In genomic region chr7:37352974-37353948, GRCh38 we compare ENCODE assay signal across 8 cellular contexts.
DNase-seq lines count a peak whose midpoint lies in the region; ATAC-seq, FAIRE-seq and TF ChIP-seq lines count a peak whose summit lies in the region.

No MANE protein-coding gene starts in this region.

- BruUV-seq in Calu3 (replicated peaks; lab: Mats Ljungman, UMichigan), result no TSS peak

- H3K27me3 ChIP-seq in astrocyte (ENCODE audit: insufficient read depth, low read length) (no peaks in the 10 kb centered on the region), aorta (ENCODE audit: control insufficient read depth in 1 of 2, insufficient read depth in 2 of 2, low read length in 1 of 2) (no peaks in the 10 kb centered on the region)

- intact Hi-C loops in Calu3 (cut with micrococcal nuclease; ENCODE audit: unreplicated experiment), result loop anchor here (1.0 to 2.0 kb wide), 3 partner anchors 68 to 144 kb away; no protein-coding TSS in a partner anchor
- intact Hi-C loops in aorta (cut with DNase I), result loop anchor here in 1 of 2 donors (5.0 kb wide), 1 partner anchor 824 kb away; the partner anchor contains the start of gene STARD3NL

- WGBS in aorta, 2 donors, result 90 to 91% methylated on average over 32 of the region's 32 CpGs

- H3K27ac ChIP-seq in astrocyte (ENCODE audit: low read depth, low read length) (no peak overlapping the region), aorta (ENCODE audit: low read depth in 1 of 2, low read length in 2 of 2) (peak overlapping the region; percentile 32 to 79)

- H2AFZ ChIP-seq in astrocyte (ENCODE audit: low read depth, low read length), result no peak overlapping the region

- H3K4me3 Mint-ChIP-seq in Calu3 (ENCODE audit: low read depth, unreplicated experiment), result no peak overlapping the region
- no peak overlapping the region for H3K4me3 Mint-ChIP-seq in astrocyte (ENCODE audit: unreplicated experiment)
- no peak overlapping the region for H3K4me3 Mint-ChIP-seq in nephron

- no peaks in the 10 kb centered on the region for H3K79me2 ChIP-seq in astrocyte (ENCODE audit: insufficient read depth, low read length)

- H3K9me3 ChIP-seq in astrocyte (ENCODE audit: insufficient read depth, low read depth, low read length) (no peaks in the 10 kb centered on the region), aorta (ENCODE audit: control insufficient read depth, low read length) (no peaks in the 10 kb centered on the region)

- no peak overlapping the region for H3K4me2 ChIP-seq in astrocyte (ENCODE audit: low read length)

- H3K36me3 ChIP-seq in astrocyte (ENCODE audit: insufficient read depth, low read length), result no peaks in the 10 kb centered on the region
- peaks cover 0 to 1% of the 10 kb centered on the region in 2 donors for H3K36me3 ChIP-seq in aorta (ENCODE audit: control insufficient read depth in 1 of 2, insufficient read depth in 2 of 2, low read length in 1 of 2)

- no peak overlapping the region for H3K9ac ChIP-seq in astrocyte (ENCODE audit: low read length)

- FAIRE-seq in astrocyte (lab: Jason Lieb, UNC), result no peak

- peak; percentile 69 for ATAC-seq in GM19395 (IDR thresholded peaks at IDR 0.05; ENCODE audit: unreplicated experiment)
- ATAC-seq in HG03432 (IDR thresholded peaks at IDR 0.05; ENCODE audit: unreplicated experiment), result peak; percentile 62
- no peak for ATAC-seq in aorta (ENCODE audit: low FRiP score)

- H3K4me1 ChIP-seq in astrocyte (ENCODE audit: insufficient read depth, low read length), result no peaks in the 10 kb centered on the region
- peaks cover 0 to 4% of the 10 kb centered on the region in 2 donors for H3K4me1 ChIP-seq in aorta (ENCODE audit: control insufficient read depth in 1 of 2, insufficient read depth in 2 of 2, low read length in 2 of 2)

- H3K4me1 Mint-ChIP-seq in Calu3 (ENCODE audit: low read depth, unreplicated experiment) (no peaks in the 10 kb centered on the region), astrocyte (ENCODE audit: low read depth, unreplicated experiment) (peaks cover 32% of the 10 kb centered on the region), nephron (peaks cover 64% of the 10 kb centered on the region)

- no peaks in the 10 kb centered on the region for H4K20me1 ChIP-seq in astrocyte (ENCODE audit: insufficient read depth, low read length)

- H3K36me3 Mint-ChIP-seq in Calu3 (ENCODE audit: insufficient read depth, unreplicated experiment) (no peaks in the 10 kb centered on the region), astrocyte (ENCODE audit: low read depth, unreplicated experiment) (peaks cover 4% of the 10 kb centered on the region), nephron (ENCODE audit: low read depth) (no peaks in the 10 kb centered on the region)

- H3K27ac Mint-ChIP-seq in Calu3 (ENCODE audit: unreplicated experiment), result no peak overlapping the region
- peak overlapping the region; percentile 69 for H3K27ac Mint-ChIP-seq in astrocyte (ENCODE audit: unreplicated experiment)
- H3K27ac Mint-ChIP-seq in nephron, result peak overlapping the region in 2 of 3 experiments; percentile 40 to 80

- CTCF ChIA-PET in Calu3 (lab: Charles Lee), result interaction anchor here (0.9 to 1.4 kb wide), 6 partner anchors 67 to 144 kb away, joined by 3 to 6 read pairs (median 4); no protein-coding TSS in a partner anchor

- H3K9me3 Mint-ChIP-seq in Calu3 (ENCODE audit: low read depth, unreplicated experiment) (peaks cover 8% of the 10 kb centered on the region), astrocyte (ENCODE audit: unreplicated experiment) (peaks cover 3% of the 10 kb centered on the region), nephron (no peaks in the 10 kb centered on the region)

- H3K4me3 ChIP-seq in astrocyte (ENCODE audit: insufficient read depth, low read depth, low read length) (no peak overlapping the region), aorta (ENCODE audit: low read length in 2 of 2) (no peak overlapping the region)

- H3K27me3 Mint-ChIP-seq in Calu3 (ENCODE audit: unreplicated experiment) (no peaks in the 10 kb centered on the region), astrocyte (ENCODE audit: low read depth, unreplicated experiment) (no peaks in the 10 kb centered on the region), nephron (ENCODE audit: low read depth) (no peaks in the 10 kb centered on the region)

- TF ChIP-seq CTCF in Calu3 (IDR thresholded peaks at IDR 0.05; ENCODE audit: unreplicated experiment) (peak; percentile 53), astrocyte (IDR thresholded peaks at IDR 0.05; ENCODE audit: insufficient read depth, low read depth, low read length) (no peak), nephron (IDR thresholded peaks at IDR 0.05; ENCODE audit: unreplicated experiment in 3 of 3) (peak in 1 of 3 experiments; percentile 9)

- DNase-seq in Calu3, result peak; percentile 61
- peak; percentile 46 to 90 (median 69) for DNase-seq in T-helper 1 cell
- no peak for DNase-seq in astrocyte (ENCODE audit: low read depth)
- DNase-seq in aorta, result peak in 1 of 2 donors; percentile 51
- no peak for DNase-seq in HPDE6-E6E7 (ENCODE audit: extremely low spot score)

Comparison
In these comparisons a context has a peak if more than half of its experiments do, and no peak if none do; other contexts are left out.
1. DNase-seq: peak in Calu3 (single experiment) and T-helper 1 cell (5 of 5); none in astrocyte (single experiment) and HPDE6-E6E7 (single experiment).